8 cellular contexts compared by ENCODE assay signal in the genomic region with DNA sequence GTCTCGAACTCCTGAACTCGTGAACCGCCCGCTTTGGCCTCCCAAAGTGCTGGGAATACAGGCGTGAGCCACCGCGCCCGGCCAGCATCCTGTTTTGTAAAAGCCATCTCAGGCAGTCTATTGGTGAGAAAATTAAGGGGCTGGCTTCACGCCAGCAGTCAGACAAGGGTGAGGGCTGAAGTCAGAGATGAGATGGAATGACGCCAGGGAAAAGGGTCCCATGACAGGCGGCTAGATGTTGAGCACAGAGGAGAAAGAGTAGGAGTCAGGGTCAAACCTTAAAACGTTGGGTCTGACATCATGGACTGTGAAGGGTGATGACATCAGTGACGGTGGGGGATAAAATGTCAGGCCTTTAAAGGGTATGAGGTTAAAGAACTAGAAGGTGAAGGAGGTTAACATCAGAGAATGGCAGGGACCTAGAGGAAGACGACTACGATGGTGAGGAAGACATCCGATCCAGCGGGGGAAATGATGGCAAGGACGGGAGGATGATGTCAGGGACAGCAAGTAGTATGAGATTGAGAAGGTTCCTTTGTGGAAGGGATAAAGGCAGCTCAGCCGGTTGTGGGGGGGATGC. TPM values are rescaled to one million over a fixed set of nuclear protein-coding genes. Genes with fewer than 3 reads are reported as not detected.
DNase-seq lines count a peak whose midpoint lies in the region; ATAC-seq, FAIRE-seq and TF ChIP-seq lines count a peak whose summit lies in the region.

No MANE protein-coding gene starts in this region.

- dilution Hi-C loops in endothelial cell of umbilical vein (cut with MboI; ENCODE audit: extremely low pct_ligation_motif_present, low sequenced_read_pairs) = no loop called here

- H3K36me3 Mint-ChIP-seq in naive thymus-derived CD4-positive, alpha-beta T cell = peaks cover 0 to 22% (median 9%) of the 10 kb centered on the region in 5 donors

- no peak overlapping the region for H3K27ac ChIP-seq in Karpas-422 (ENCODE audit: low read length)
- peak overlapping the region; percentile 95 for H3K27ac ChIP-seq in endothelial cell of umbilical vein (ENCODE audit: insufficient read depth, low read depth, low read length)
- H3K27ac ChIP-seq in naive thymus-derived CD4-positive, alpha-beta T cell (ENCODE audit: low read depth, low read length) = peak overlapping the region; percentile 99

- H3K4me3 Mint-ChIP-seq in naive thymus-derived CD4-positive, alpha-beta T cell = peak overlapping the region; percentile 88 to 100 (median 97)

- ATAC-seq in naive thymus-derived CD4-positive, alpha-beta T cell = peak; percentile 25
- ATAC-seq in GM18858 (IDR thresholded peaks at IDR 0.05; ENCODE audit: unreplicated experiment) = no peak

- FAIRE-seq in endothelial cell of umbilical vein (lab: Jason Lieb, UNC) = peak; percentile 18

- peak overlapping the region; percentile 52 for H3K4me2 ChIP-seq in Karpas-422 (ENCODE audit: low read depth, low read length, poor library complexity, severe bottlenecking)
- peak overlapping the region; percentile 20 for H3K4me2 ChIP-seq in endothelial cell of umbilical vein (ENCODE audit: insufficient read depth, low read length)

- peak overlapping the region; percentile 95 to 100 (median 99) for H3K27ac Mint-ChIP-seq in naive thymus-derived CD4-positive, alpha-beta T cell

- peaks cover 10% of the 10 kb centered on the region for H3K79me2 ChIP-seq in Karpas-422 (ENCODE audit: low read length)
- H3K79me2 ChIP-seq in endothelial cell of umbilical vein (ENCODE audit: control insufficient read depth, insufficient read depth, low read length) = peaks cover 23% of the 10 kb centered on the region

- H2AFZ ChIP-seq in Karpas-422 (ENCODE audit: low read length) (no peak overlapping the region), endothelial cell of umbilical vein (ENCODE audit: low read depth, low read length) (no peak overlapping the region)

- H4K20me1 ChIP-seq in Karpas-422 (ENCODE audit: insufficient read depth, low read depth, low read length) (0 out of 2 replicates have a peak, but pooled peaks cover 5% of the 10 kb centered on the region), endothelial cell of umbilical vein (replicated peaks; ENCODE audit: control insufficient read depth, extremely low read depth, insufficient read depth, low read length) (no peaks in the 10 kb centered on the region)

- H3K9me3 Mint-ChIP-seq in naive thymus-derived CD4-positive, alpha-beta T cell = peaks cover 0 to 3% (median 0%) of the 10 kb centered on the region in 11 donors

- H3K9me1 ChIP-seq in endothelial cell of umbilical vein (replicated peaks; ENCODE audit: control insufficient read depth, extremely low read depth, insufficient read depth, low read length) = no peaks in the 10 kb centered on the region

- H3K9ac ChIP-seq in Karpas-422 (ENCODE audit: low read length) = peak overlapping the region; percentile 44
- H3K9ac ChIP-seq in endothelial cell of umbilical vein (replicated peaks; ENCODE audit: extremely low read depth, insufficient read depth, low read length) = peak overlapping the region; percentile 98

- H3K9me3 ChIP-seq in Karpas-422 (ENCODE audit: low read length) (no peaks in the 10 kb centered on the region), endothelial cell of umbilical vein (replicated peaks; ENCODE audit: control insufficient read depth, insufficient read depth, low read length) (no peaks in the 10 kb centered on the region)
- H3K9me3 ChIP-seq in naive thymus-derived CD4-positive, alpha-beta T cell (ENCODE audit: control insufficient read depth in 2 of 3, low read length in 3 of 3) = no peaks in the 10 kb centered on the region

- POLR2A ChIA-PET in endothelial cell of umbilical vein (lab: Charles Lee) = interaction anchor here (0.6 to 1.7 kb wide), 8 partner anchors 8 to 34 kb away, joined by 3 to 8 read pairs (median 4); partner anchors contain the start of gene TBC1D25
- POLR2A ChIA-PET in naive thymus-derived CD4-positive, alpha-beta T cell (lab: Charles Lee) = interaction anchor here (0.6 to 2.5 kb wide), 27 partner anchors 10 to 699 kb away, joined by 3 to 22 read pairs (median 3); partner anchors contain the start of genes FTSJ1, TBC1D25, TFE3 and WAS

- H3K4me1 Mint-ChIP-seq in naive thymus-derived CD4-positive, alpha-beta T cell = peaks cover 6 to 32% (median 22%) of the 10 kb centered on the region in 7 donors

- H3K27me3 Mint-ChIP-seq in naive thymus-derived CD4-positive, alpha-beta T cell = no peaks in the 10 kb centered on the region

- H3K36me3 ChIP-seq in Karpas-422 (ENCODE audit: insufficient read depth, low read length) (peaks cover 28% of the 10 kb centered on the region), endothelial cell of umbilical vein (ENCODE audit: control insufficient read depth in 2 of 2, extremely low read depth in 1 of 2, insufficient read depth in 2 of 2, low read length in 2 of 2) (peaks cover 6 to 11% of the 10 kb centered on the region in 2 experiments)
- H3K36me3 ChIP-seq in naive thymus-derived CD4-positive, alpha-beta T cell (ENCODE audit: control insufficient read depth in 2 of 3, insufficient read depth in 3 of 3, low read length in 3 of 3) = peaks cover 25 to 38% (median 27%) of the 10 kb centered on the region in 3 experiments

- TF ChIP-seq CTCF in WI38 (IDR thresholded peaks at IDR 0.05; ENCODE audit: low read depth, low read length) (no peak), endothelial cell of umbilical vein (IDR thresholded peaks at IDR 0.05; ENCODE audit: extremely low read depth in 1 of 2, insufficient read depth in 1 of 2, low read depth in 1 of 2, low read length in 2 of 2) (no peak)

- no peaks in the 10 kb centered on the region for H3K27me3 ChIP-seq in Karpas-422 (ENCODE audit: low read length)
- H3K27me3 ChIP-seq in endothelial cell of umbilical vein (ENCODE audit: control insufficient read depth in 2 of 2, insufficient read depth in 2 of 2, low read length in 2 of 2) = no peaks in the 10 kb centered on the region
- H3K27me3 ChIP-seq in naive thymus-derived CD4-positive, alpha-beta T cell (ENCODE audit: control insufficient read depth in 2 of 2, insufficient read depth in 2 of 2, low read length in 2 of 2) = no peaks in the 10 kb centered on the region

- H3K4me1 ChIP-seq in Karpas-422 (ENCODE audit: low read length) = peaks cover 27% of the 10 kb centered on the region
- peaks cover 27% of the 10 kb centered on the region for H3K4me1 ChIP-seq in endothelial cell of umbilical vein (ENCODE audit: control insufficient read depth, extremely low read depth, insufficient read depth, low read length)
- peaks cover 16 to 20% of the 10 kb centered on the region in 2 donors for H3K4me1 ChIP-seq in naive thymus-derived CD4-positive, alpha-beta T cell (ENCODE audit: control insufficient read depth in 2 of 2, insufficient read depth in 2 of 2, low read length in 2 of 2)

- no peaks in the 10 kb centered on the region for H3K9me2 ChIP-seq in Karpas-422 (replicated peaks; ENCODE audit: insufficient read depth, low read length)

- DNase-seq in ELF-1 (ENCODE audit: low read depth, low spot score) (peak; percentile 68), Karpas-422 (no peak), endothelial cell of umbilical vein (ENCODE audit: low read depth, low spot score) (peak; percentile 61), OCI-M1 (lab: John Stamatoyannopoulos, UW) (no peak)
- peak in 3 of 9 donors; percentile 14 to 70 (median 17) for DNase-seq in naive thymus-derived CD4-positive, alpha-beta T cell
- no peak for DNase-seq in NK-92 treated with Interleukin-12 subunit alpha and Interleukin-12 subunit beta, amount 100 ng/mL, for 24 hours (lab: John Stamatoyannopoulos, UW)

- TSS peak; percentile 84 for BruUV-seq in endothelial cell of umbilical vein (replicated peaks; lab: Mats Ljungman, UMichigan)

- H3K4me3 ChIP-seq in Karpas-422 (ENCODE audit: low read length) = peak overlapping the region; percentile 59
- H3K4me3 ChIP-seq in WI38 (ENCODE audit: low read depth, low read length) = peak overlapping the region; percentile 67
- H3K4me3 ChIP-seq in endothelial cell of umbilical vein (replicated peaks in 1 of 3; ENCODE audit: insufficient read depth in 1 of 3, low read depth in 1 of 3, low read length in 3 of 3) = peak overlapping the region in 2 of 3 experiments; percentile 60 to 96
- peak overlapping the region; percentile 65 for H3K4me3 ChIP-seq in naive thymus-derived CD4-positive, alpha-beta T cell (ENCODE audit: low read length)

- CTCF ChIA-PET in endothelial cell of umbilical vein (lab: Charles Lee) = no interaction called here
- CTCF ChIA-PET in naive thymus-derived CD4-positive, alpha-beta T cell (lab: Charles Lee) = no interaction called here

- TF ChIP-seq POLR2A in endothelial cell of umbilical vein (IDR thresholded peaks at IDR 0.05; ENCODE audit: low read depth, low read length) = peak; percentile 67

- intact Hi-C loops in endothelial cell of umbilical vein (cut with micrococcal nuclease) = loop anchor here (1.0 kb wide), 3 partner anchors 18 to 34 kb away; partner anchors contain the start of genes TBC1D25 and WDR13
- intact Hi-C loops in naive thymus-derived CD4-positive, alpha-beta T cell (cut with micrococcal nuclease) = loop anchor here (1.0 to 10.0 kb wide), 11 partner anchors 24 to 919 kb away; partner anchors contain the start of genes EBP (in 2 of the 2), FTSJ1 (in 2 of the 2), TBC1D25 (in 2 of the 2) and WDR13 (in 2 of the 2)

RNA-seq across cellular contexts. Expression of gene RBM3, which starts 0.5 kb away (rescaled TPM):
- total RNA-seq in Karpas-422 (2014; rRNA removed; shearing (Covaris generic); ENCODE audit: low replicate concordance) = 176 and 183 TPM in 2 replicates
- 477 and 485 TPM in 2 replicates for total RNA-seq in endothelial cell of umbilical vein
- 223 and 313 TPM in 2 replicates for polyA plus RNA-seq in endothelial cell of umbilical vein
- 303 and 312 TPM in 2 replicates for polyA plus RNA-seq in endothelial cell of umbilical vein (2011; cell fraction: cytosol; rRNA removed)
- 286 and 354 TPM in 2 replicates for polyA plus RNA-seq in endothelial cell of umbilical vein (2011; cell fraction: nucleus; rRNA removed)
- 410 and 537 TPM in 2 replicates for polyA plus RNA-seq in endothelial cell of umbilical vein (2012)
- 621 and 636 TPM in 2 replicates for polyA minus RNA-seq in endothelial cell of umbilical vein
- 58.7 TPM for polyA minus RNA-seq in endothelial cell of umbilical vein (2011; cell fraction: cytosol; rRNA and poly(A)+ RNA removed)
- polyA minus RNA-seq in endothelial cell of umbilical vein (2011; cell fraction: nucleus; rRNA and poly(A)+ RNA removed) = 149 and 176 TPM in 2 replicates
- total RNA-seq in naive thymus-derived CD4-positive, alpha-beta T cell = 100 to 1,000 TPM; 176 to 374 (median 329) TPM
- 100 to 1,000 TPM; 242 to 254 TPM for polyA plus RNA-seq in naive thymus-derived CD4-positive, alpha-beta T cell

RNA-seq across cellular contexts. Expression of gene WDR13, which starts 23.5 kb away (rescaled TPM):
- 35.5 and 53.4 TPM in 2 replicates for total RNA-seq in Karpas-422 (2014; rRNA removed; shearing (Covaris generic); ENCODE audit: low replicate concordance)
- 85.0 and 96.1 TPM in 2 replicates for total RNA-seq in endothelial cell of umbilical vein
- 169 and 253 TPM in 2 replicates for polyA plus RNA-seq in endothelial cell of umbilical vein
- 129 and 136 TPM in 2 replicates for polyA plus RNA-seq in endothelial cell of umbilical vein (2011; cell fraction: cytosol; rRNA removed)
- 259 and 399 TPM in 2 replicates for polyA plus RNA-seq in endothelial cell of umbilical vein (2011; cell fraction: nucleus; rRNA removed)
- polyA plus RNA-seq in endothelial cell of umbilical vein (2012) = 112 and 137 TPM in 2 replicates
- polyA minus RNA-seq in endothelial cell of umbilical vein = 77.3 and 118 TPM in 2 replicates
- 75.6 TPM for polyA minus RNA-seq in endothelial cell of umbilical vein (2011; cell fraction: cytosol; rRNA and poly(A)+ RNA removed)
- 53.4 and 65.0 TPM in 2 replicates for polyA minus RNA-seq in endothelial cell of umbilical vein (2011; cell fraction: nucleus; rRNA and poly(A)+ RNA removed)
- 10 to 100 TPM; 44.8 to 66.9 (median 54.4) TPM for total RNA-seq in naive thymus-derived CD4-positive, alpha-beta T cell
- polyA plus RNA-seq in naive thymus-derived CD4-positive, alpha-beta T cell = 10 to 100 TPM; 27.5 to 33.2 TPM

RNA-seq across cellular contexts. Expression of gene TBC1D25, which starts 34.3 kb away (rescaled TPM):
- total RNA-seq in Karpas-422 (2014; rRNA removed; shearing (Covaris generic); ENCODE audit: low replicate concordance) = 3.1 and 14.4 TPM in 2 replicates
- total RNA-seq in endothelial cell of umbilical vein = 14.4 and 16.3 TPM in 2 replicates
- polyA plus RNA-seq in endothelial cell of umbilical vein = 16.0 and 18.3 TPM in 2 replicates
- polyA plus RNA-seq in endothelial cell of umbilical vein (2011; cell fraction: cytosol; rRNA removed) = 13.4 and 14.7 TPM in 2 replicates
- polyA plus RNA-seq in endothelial cell of umbilical vein (2011; cell fraction: nucleus; rRNA removed) = 16.8 and 20.6 TPM in 2 replicates
- 13.8 and 15.9 TPM in 2 replicates for polyA plus RNA-seq in endothelial cell of umbilical vein (2012)
- polyA minus RNA-seq in endothelial cell of umbilical vein = 13.4 and 15.8 TPM in 2 replicates
- polyA minus RNA-seq in endothelial cell of umbilical vein (2011; cell fraction: cytosol; rRNA and poly(A)+ RNA removed) = 6.5 TPM
- polyA minus RNA-seq in endothelial cell of umbilical vein (2011; cell fraction: nucleus; rRNA and poly(A)+ RNA removed) = 5.1 and 10.2 TPM in 2 replicates
- total RNA-seq in naive thymus-derived CD4-positive, alpha-beta T cell = 10 to 100 TPM; 20.2 to 31.2 (median 26.4) TPM
- 10 to 100 TPM; 16.2 to 22.8 TPM for polyA plus RNA-seq in naive thymus-derived CD4-positive, alpha-beta T cell

RNA-seq across cellular contexts. Expression of gene EBP, which starts 52.2 kb away (rescaled TPM):
- total RNA-seq in Karpas-422 (2014; rRNA removed; shearing (Covaris generic); ENCODE audit: low replicate concordance) = 50.2 and 90.6 TPM in 2 replicates
- 102 and 114 TPM in 2 replicates for total RNA-seq in endothelial cell of umbilical vein
- polyA plus RNA-seq in endothelial cell of umbilical vein = 178 and 183 TPM in 2 replicates
- polyA plus RNA-seq in endothelial cell of umbilical vein (2011; cell fraction: cytosol; rRNA removed) = 102 and 113 TPM in 2 replicates
- 62.3 and 69.1 TPM in 2 replicates for polyA plus RNA-seq in endothelial cell of umbilical vein (2011; cell fraction: nucleus; rRNA removed)
- 53.8 and 74.0 TPM in 2 replicates for polyA plus RNA-seq in endothelial cell of umbilical vein (2012)
- 154 and 168 TPM in 2 replicates for polyA minus RNA-seq in endothelial cell of umbilical vein
- 292 TPM for polyA minus RNA-seq in endothelial cell of umbilical vein (2011; cell fraction: cytosol; rRNA and poly(A)+ RNA removed)
- polyA minus RNA-seq in endothelial cell of umbilical vein (2011; cell fraction: nucleus; rRNA and poly(A)+ RNA removed) = 15.5 and 18.6 TPM in 2 replicates
- 100 to 1,000 TPM in 1 of 5 experiments, 10 to 100 TPM in 4; 33.3 to 188 (median 35.3) TPM for total RNA-seq in naive thymus-derived CD4-positive, alpha-beta T cell
- 10 to 100 TPM; 72.4 to 80.6 TPM for polyA plus RNA-seq in naive thymus-derived CD4-positive, alpha-beta T cell

Comparison
In these comparisons a context has a peak if more than half of its experiments do, and no peak if none do; other contexts are left out.
1. DNase-seq: peak in ELF-1 (single experiment) and endothelial cell of umbilical vein (single experiment); none in Karpas-422 (single experiment), OCI-M1 (single experiment) and NK-92 treated with Interleukin-12 subunit alpha and Interleukin-12 subunit beta, amount 100 ng/mL, for 24 hours (single experiment).
2. Peak in every context shown above with its lines, with median percentiles within 50 percentile points of each other: H3K4me3 ChIP-seq.